In the genomic region with DNA sequence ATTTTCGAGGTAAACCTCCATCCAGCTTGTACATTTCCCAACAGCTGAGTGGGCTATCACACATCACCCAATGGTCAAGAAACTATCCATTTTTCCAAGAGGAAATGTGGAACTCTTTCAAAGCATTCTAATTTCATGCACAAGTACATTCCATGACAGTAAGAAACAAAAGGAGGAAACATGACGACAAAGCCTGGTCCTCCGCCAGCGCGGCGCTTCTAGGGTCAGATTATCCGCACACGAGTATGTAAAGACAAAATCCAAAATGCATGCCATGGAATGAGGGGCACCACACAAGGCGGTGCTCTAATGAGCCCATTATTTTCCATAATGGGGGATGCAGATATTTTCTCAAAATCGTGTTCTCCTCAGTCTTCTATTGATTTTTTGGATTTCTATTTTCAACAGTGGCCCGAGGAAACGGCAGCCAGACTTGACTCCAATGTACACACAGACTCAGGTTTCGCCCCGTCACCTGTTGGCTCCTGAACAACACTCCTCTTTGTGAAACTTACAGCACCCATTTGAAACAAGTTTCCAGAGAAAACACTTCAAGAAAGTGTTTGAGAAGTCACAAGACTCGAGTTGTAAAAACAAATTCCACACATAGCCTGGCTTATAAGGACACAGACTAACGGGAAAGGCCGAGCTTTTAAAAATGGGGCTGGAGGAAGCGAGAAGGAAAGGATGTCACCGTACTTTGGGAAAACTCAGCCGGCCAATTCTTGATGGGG, we compare ENCODE assay signal across 8 cellular contexts.
DNase-seq lines count a peak whose midpoint lies in the region; FAIRE-seq and TF ChIP-seq lines count a peak whose summit lies in the region.

No MANE protein-coding gene starts in this region.

- no peak for TF ChIP-seq RAD21 in SK-N-SH (IDR thresholded peaks at IDR 0.05; ENCODE audit: low read length)

- no peak overlapping the region for H3K56ac ChIP-seq in H9 (ENCODE audit: insufficient read length, low read depth, low read length)

- H3K4me3 ChIP-seq in SK-N-SH (ENCODE audit: low read depth in 2 of 2, low read length in 1 of 2) (peak overlapping the region; percentile 65 to 78), fibroblast of the aortic adventitia (ENCODE audit: low read depth, low read length) (peak overlapping the region; percentile 85), trophoblast cell (ENCODE audit: low read depth, low read length) (peak overlapping the region; percentile 46)

- H3K4me2 ChIP-seq in H9 (ENCODE audit: insufficient read depth, insufficient read length, low read length) (peak overlapping the region; percentile 100), SK-N-SH (peak overlapping the region; percentile 92), trophoblast cell (ENCODE audit: low read length) (peak overlapping the region; percentile 97)

- H4K91ac ChIP-seq in H9 (ENCODE audit: insufficient read length, low read depth, low read length) (no peak overlapping the region), trophoblast cell (ENCODE audit: low read depth, low read length) (no peak overlapping the region)

- H2AFZ ChIP-seq in H9 (ENCODE audit: low read length), result no peak overlapping the region
- no peak overlapping the region for H2AFZ ChIP-seq in SK-N-SH (ENCODE audit: low read depth)
- H2AFZ ChIP-seq in trophoblast cell (ENCODE audit: insufficient read depth, low read length, poor library complexity), result peak overlapping the region; percentile 62

- no peak overlapping the region for H2AK5ac ChIP-seq in H9 (ENCODE audit: insufficient read length, low read length)
- H2AK5ac ChIP-seq in trophoblast cell (ENCODE audit: low read length), result no peak overlapping the region

- no peak overlapping the region for H4K8ac ChIP-seq in H9 (replicated peaks; ENCODE audit: insufficient read length, low read depth, low read length)
- H4K8ac ChIP-seq in trophoblast cell (ENCODE audit: low read depth, low read length), result no peak overlapping the region

- H4K20me1 ChIP-seq in H9 (ENCODE audit: control insufficient read depth, insufficient read depth, insufficient read length), result no peaks in the 10 kb centered on the region
- H4K20me1 ChIP-seq in SK-N-SH (ENCODE audit: insufficient read depth), result no peaks in the 10 kb centered on the region

- peak overlapping the region; percentile 91 to 97 for H3K4me3 Mint-ChIP-seq in H9

- no peak overlapping the region for H3K23ac ChIP-seq in H9 (ENCODE audit: insufficient read length, low read depth, low read length)
- no peak overlapping the region for H3K23ac ChIP-seq in trophoblast cell (ENCODE audit: low read length)

- H3K27ac ChIP-seq in H9 (ENCODE audit: insufficient read length, low read depth, low read length) (no peak overlapping the region), SK-N-SH (ENCODE audit: low read depth in 2 of 2, low read length in 1 of 2) (no peak overlapping the region; a peak in 1 of 4 replicates), trophoblast cell (ENCODE audit: low read depth, low read length) (no peak overlapping the region), substantia nigra (ENCODE audit: low read depth, low read length, poor library complexity, severe bottlenecking) (no peak overlapping the region)

- H3K79me1 ChIP-seq in H9 (ENCODE audit: insufficient read depth, low read depth, low read length, poor library complexity, severe bottlenecking) (no peaks in the 10 kb centered on the region), trophoblast cell (ENCODE audit: low read length) (peaks cover 8% of the 10 kb centered on the region)

- H2BK120ac ChIP-seq in H9 (ENCODE audit: low read depth, low read length, poor library complexity, severe bottlenecking) (no peak overlapping the region), trophoblast cell (ENCODE audit: insufficient read depth, low read length, poor library complexity) (no peak overlapping the region)

- POLR2A ChIA-PET in SK-N-SH (lab: Yijun Ruan, JAX), result interaction anchor here (1.1 to 2.1 kb wide), 3 partner anchors 81 to 104 kb away, joined by 3 to 8 read pairs (median 3); no protein-coding TSS in a partner anchor

- no peak overlapping the region for H2BK15ac ChIP-seq in H9 (ENCODE audit: low read depth, low read length)

- H4K12ac ChIP-seq in trophoblast cell (ENCODE audit: low read depth, low read length), result no peak overlapping the region

- H2BK5ac ChIP-seq in H9 (ENCODE audit: insufficient read length, low read length), result no peak overlapping the region
- H2BK5ac ChIP-seq in trophoblast cell (ENCODE audit: low read depth, low read length, poor library complexity), result no peak overlapping the region

- H3K36me3 Mint-ChIP-seq in H9 (ENCODE audit: insufficient read depth in 1 of 3, low read depth in 3 of 3), result peaks cover 4 to 11% (median 7%) of the 10 kb centered on the region in 3 experiments; a peak in 4 of 7 replicates

- no peak overlapping the region for H2BK20ac ChIP-seq in H9 (ENCODE audit: low read depth, low read length, poor library complexity, severe bottlenecking)

- H3K79me2 ChIP-seq in H9 (ENCODE audit: insufficient read depth, low read length), result peaks cover 36% of the 10 kb centered on the region; the same call in 1 of the 2 replicates
- no peaks in the 10 kb centered on the region for H3K79me2 ChIP-seq in SK-N-SH (ENCODE audit: insufficient read depth)
- H3K79me2 ChIP-seq in trophoblast cell (ENCODE audit: control insufficient read depth, insufficient read depth, low read length, poor library complexity), result peaks cover 8% of the 10 kb centered on the region

- peaks cover 3% of the 10 kb centered on the region for H3F3A ChIP-seq in SK-N-SH (replicated peaks; ENCODE audit: insufficient read depth)

- no peak overlapping the region for H4K5ac ChIP-seq in H9 (ENCODE audit: insufficient read length, low read depth, low read length)

- H3K14ac ChIP-seq in H9 (ENCODE audit: insufficient read depth, low read length), result no peak overlapping the region
- H3K14ac ChIP-seq in trophoblast cell (ENCODE audit: low read length), result no peak overlapping the region

- CTCF ChIA-PET in SK-N-SH (lab: Yijun Ruan, JAX), result interaction anchor here (0.6 to 7.4 kb wide), 67 partner anchors 10 to 1534 kb away, joined by 3 to 206 read pairs (median 6); a partner anchor contains a TSS

- H2BK12ac ChIP-seq in H9 (ENCODE audit: insufficient read length, low read depth, low read length) (no peak overlapping the region), trophoblast cell (ENCODE audit: low read length) (no peak overlapping the region)

- no peaks in the 10 kb centered on the region for H3K9me2 ChIP-seq in SK-N-SH

- H3K36me3 ChIP-seq in SK-N-SH (replicated peaks in 1 of 2; ENCODE audit: control insufficient read depth in 1 of 2, insufficient read depth in 2 of 2, low read length in 1 of 2), result no peaks in the 10 kb centered on the region
- H3K36me3 ChIP-seq in trophoblast cell (ENCODE audit: control insufficient read depth in 1 of 2, insufficient read depth in 2 of 2, low read length in 2 of 2), result no peaks in the 10 kb centered on the region

- no peak for TF ChIP-seq CTCF in H9 (conservative IDR thresholded peaks at IDR 0.05)
- no peak for TF ChIP-seq CTCF in SK-N-SH (IDR thresholded peaks at IDR 0.05)
- no peak for TF ChIP-seq CTCF in fibroblast of the aortic adventitia (IDR thresholded peaks at IDR 0.05; ENCODE audit: insufficient read depth, low read length)

- peaks cover 31% of the 10 kb centered on the region for H3K27me3 Mint-ChIP-seq in H9 (ENCODE audit: low read depth)

- H3K9ac ChIP-seq in H9 (ENCODE audit: extremely low read depth, insufficient read length, low read length) (peak overlapping the region; percentile 74), SK-N-SH (no peak overlapping the region), trophoblast cell (ENCODE audit: low read length) (no peak overlapping the region)

- peaks cover 73% of the 10 kb centered on the region in 2 experiments for H3K4me1 Mint-ChIP-seq in H9

- H3K4me1 ChIP-seq in H9 (ENCODE audit: insufficient read depth, low read length) (peaks cover 9% of the 10 kb centered on the region), SK-N-SH (ENCODE audit: control insufficient read depth in 1 of 2, insufficient read depth in 2 of 2, low read depth in 1 of 2, low read length in 1 of 2) (peaks cover 0 to 13% of the 10 kb centered on the region in 2 experiments; a peak in 2 of 4 replicates), trophoblast cell (ENCODE audit: control insufficient read depth in 1 of 2, insufficient read depth in 2 of 2, low read length in 2 of 2) (peaks cover 0 to 3% of the 10 kb centered on the region in 2 experiments)

- H3K27ac Mint-ChIP-seq in H9, result peak overlapping the region in 2 of 3 experiments; percentile 24 to 70; a peak in 5 of 7 replicates

- no peak for FAIRE-seq in urothelium cell line (lab: Jason Lieb, UNC)

- WGBS in H9 (ENCODE audit: extremely low coverage, insufficient read length, low lambda C conversion rate), result no CpG with 5 or more reads among the region's 20 CpGs
- 68% methylated on average over 19 of the region's 20 CpGs for WGBS in SK-N-SH (ENCODE audit: low lambda C conversion rate)
- no CpG with 5 or more reads among the region's 20 CpGs for WGBS in trophoblast cell (ENCODE audit: extremely low coverage, insufficient coverage, insufficient read length)

- H3K4ac ChIP-seq in H9 (ENCODE audit: low read depth, low read length) (no peak overlapping the region), trophoblast cell (ENCODE audit: low read depth, low read length) (no peak overlapping the region)

- DNase-seq in H9 (peak; percentile 34), SK-N-SH (no peak), fibroblast of the aortic adventitia (ENCODE audit: low read depth) (peak; percentile 75), trophoblast cell (peak in 1 of 2 donors; percentile 12), urothelium cell line (ENCODE audit: low spot score) (no peak), substantia nigra (lab: John Stamatoyannopoulos, UW) (no peak), hippocampal formation (lab: John Stamatoyannopoulos, UW) (no peak), NCI-H146 treated with DMSO at 0.1 percent for 48 hours (lab: John Stamatoyannopoulos, UW; ENCODE audit: unreplicated experiment) (no peak)

- H3K9me3 ChIP-seq in H9 (ENCODE audit: control insufficient read depth, low read depth, low read length) (no peaks in the 10 kb centered on the region), SK-N-SH (no peaks in the 10 kb centered on the region), trophoblast cell (ENCODE audit: insufficient read depth, low read depth, low read length) (no peaks in the 10 kb centered on the region)

- H3T11ph ChIP-seq in H9 (ENCODE audit: low read length), result no peak overlapping the region

- H3K9me3 Mint-ChIP-seq in H9, result peaks cover 0 to 4% of the 10 kb centered on the region in 2 experiments; a peak in 1 of 5 replicates

- H3K27me3 ChIP-seq in H9 (ENCODE audit: insufficient read depth, low read length) (peaks cover 4% of the 10 kb centered on the region; the same call in 1 of the 2 replicates), SK-N-SH (ENCODE audit: insufficient read depth) (peaks cover 13% of the 10 kb centered on the region; the same call in 1 of the 2 replicates), trophoblast cell (ENCODE audit: insufficient read depth, low read length) (peaks cover 10% of the 10 kb centered on the region)

- peaks cover 18% of the 10 kb centered on the region for H3K23me2 ChIP-seq in H9 (ENCODE audit: insufficient read length, low read depth, low read length, poor library complexity, severe bottlenecking)

- no peak for TF ChIP-seq EP300 in SK-N-SH (IDR thresholded peaks at IDR 0.05; ENCODE audit: borderline replicate concordance in 1 of 2, low read depth in 1 of 2, low read length in 1 of 2)

- H3K18ac ChIP-seq in H9 (ENCODE audit: insufficient read length, low read depth, low read length) (no peak overlapping the region), trophoblast cell (ENCODE audit: low read length) (no peak overlapping the region)

Comparison
In these comparisons a context has a peak if more than half of its experiments do, and no peak if none do; other contexts are left out.
1. DNase-seq: peak in H9 (single experiment) and fibroblast of the aortic adventitia (single experiment); none in SK-N-SH (single experiment), urothelium cell line (single experiment), substantia nigra (0 of 49), hippocampal formation (0 of 2) and NCI-H146 treated with DMSO at 0.1 percent for 48 hours (single experiment).
2. Peak in every context shown above with its lines, with median percentiles within 50 percentile points of each other: H3K4me2 ChIP-seq and H3K4me3 ChIP-seq.